8 cellular contexts compared by ENCODE assay signal in the genomic region with DNA sequence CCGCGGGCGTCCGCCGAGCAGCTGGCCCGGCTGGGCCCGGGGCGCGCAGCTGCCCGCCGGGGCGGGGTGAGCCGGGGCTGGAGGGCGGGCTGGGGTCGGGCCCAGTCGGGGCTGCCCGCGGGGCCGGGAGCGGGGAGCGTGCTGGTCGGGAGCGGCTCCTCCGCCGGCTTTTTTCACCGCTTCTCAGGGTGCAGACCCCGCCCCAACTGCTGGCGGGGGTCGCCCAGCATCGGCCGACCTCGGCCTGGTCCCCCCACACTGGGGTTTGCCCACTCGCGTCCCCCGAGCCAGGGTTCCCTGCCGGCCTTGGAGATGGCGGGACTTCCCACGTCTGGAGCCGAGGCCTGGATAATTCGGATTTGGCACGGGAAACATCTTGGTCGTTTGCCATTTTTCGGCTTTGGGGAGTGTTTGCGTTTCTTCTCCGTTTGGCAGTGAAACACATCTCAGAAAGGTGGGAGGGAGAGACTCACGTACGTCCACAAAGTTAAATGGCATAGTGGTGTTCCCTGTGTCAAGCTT. TPM values are rescaled to one million over a fixed set of nuclear protein-coding genes. Genes with fewer than 3 reads are reported as not detected.
DNase-seq lines count a peak whose midpoint lies in the region; ATAC-seq, FAIRE-seq and TF ChIP-seq lines count a peak whose summit lies in the region.

No MANE protein-coding gene starts in this region.

- peak; percentile 12 for DNase-seq in stimulated activated CD4-positive, alpha-beta T cell treated with anti-CD3 and anti-CD28 coated beads, Interleukin-12 subunit alpha, Interleukin-12 subunit beta, amount 100 ng/mL, for 4 hours
- no peak for DNase-seq in stimulated activated CD4-positive, alpha-beta T cell treated with anti-CD3 and anti-CD28 coated beads, Interleukin-4, amount 100 ng/mL, for 4 hours
- DNase-seq in GM12878 (ENCODE audit: low read depth, low spot score) (no peak), GDM1 (lab: John Stamatoyannopoulos, UW) (no peak)

- no peak for TF ChIP-seq POLR2A in GM12878 (IDR thresholded peaks at IDR 0.05; ENCODE audit: low read depth, low read length)

- SMC1A ChIA-PET in GM12878 (lab: Charles Lee; ENCODE audit: uncharacterized antibody, unreplicated experiment) = interaction anchor here (0.6 to 1.2 kb wide), 3 partner anchors 27 to 74 kb away, joined by 3 to 5 read pairs (median 3); a partner anchor contains a TSS

- POLR2A ChIA-PET in GM12878 (lab: Charles Lee) = interaction anchor here (0.6 kb wide), 2 partner anchors 10 to 74 kb away, joined by 3 read pairs; a partner anchor contains a TSS

- H3K4me2 ChIP-seq in OCI-LY1 (ENCODE audit: low read length) (peak overlapping the region; percentile 86), GM12878 (ENCODE audit: control insufficient read depth, insufficient read depth) (no peak overlapping the region; the same call in 1 of the 2 replicates), skeletal muscle satellite cell (ENCODE audit: low read length) (peak overlapping the region; percentile 96)

- no TSS peak for BruUV-seq in GM12878 (replicated peaks; lab: Mats Ljungman, UMichigan)

- H3K27me3 ChIP-seq in OCI-LY1 (ENCODE audit: insufficient read depth, low read length) (no peaks in the 10 kb centered on the region), GM12878 (replicated peaks in 1 of 2; ENCODE audit: control insufficient read depth in 2 of 2, insufficient read depth in 2 of 2, low read length in 1 of 2) (no peaks in the 10 kb centered on the region), skeletal muscle satellite cell (ENCODE audit: control insufficient read depth, insufficient read depth, low read length) (no peaks in the 10 kb centered on the region)

- ATAC-seq in HG02981 (IDR thresholded peaks at IDR 0.05; ENCODE audit: unreplicated experiment) (peak; percentile 4), GM12878 (peak; percentile 46)

- peak; percentile 61 for FAIRE-seq in GM12878 (lab: Jason Lieb, UNC)

- TF ChIP-seq RAD21 in GM12878 (IDR thresholded peaks at IDR 0.05; ENCODE audit: insufficient read depth, low read depth, low read length) = no peak

- H3K4me1 ChIP-seq in OCI-LY1 (ENCODE audit: insufficient read depth, low read length, severe bottlenecking) (peaks cover 23% of the 10 kb centered on the region), GM12878 (ENCODE audit: control insufficient read depth, insufficient read depth, low read length) (peaks cover 11% of the 10 kb centered on the region), skeletal muscle satellite cell (ENCODE audit: control insufficient read depth, insufficient read depth, low read length) (peaks cover 15% of the 10 kb centered on the region)

- CTCF ChIA-PET in GM12878 (lab: Yijun Ruan, JAX) = interaction anchor here (0.6 to 1.2 kb wide), 2 partner anchors 25 to 290 kb away, joined by 3 to 4 read pairs; no protein-coding TSS in a partner anchor

- peak overlapping the region; percentile 96 for H3K9ac ChIP-seq in OCI-LY1 (ENCODE audit: low read length)
- peak overlapping the region; percentile 86 for H3K9ac ChIP-seq in GM12878 (ENCODE audit: control insufficient read depth, insufficient read depth, low read length)
- H3K9ac ChIP-seq in skeletal muscle satellite cell (ENCODE audit: low read depth, low read length) = peak overlapping the region; percentile 95

- TF ChIP-seq CTCF in OCI-LY1 (IDR thresholded peaks at IDR 0.05; ENCODE audit: low read length) (no peak), GM12878 (IDR thresholded peaks at IDR 0.05 in 2 of 3, conservative IDR thresholded peaks at IDR 0.05 in 1 of 3; ENCODE audit: control insufficient read depth in 2 of 3, extremely low read depth in 1 of 3, insufficient read depth in 1 of 3, low read depth in 3 of 3, low read length in 3 of 3) (no peak)

- peaks cover 50% of the 10 kb centered on the region for H3K79me2 ChIP-seq in OCI-LY1 (ENCODE audit: insufficient read depth, low read length)
- H3K79me2 ChIP-seq in GM12878 (ENCODE audit: control insufficient read depth, insufficient read depth, low read length) = peaks cover 51% of the 10 kb centered on the region

- H4K20me1 ChIP-seq in OCI-LY1 (ENCODE audit: insufficient read depth, low read length) (no peaks in the 10 kb centered on the region), GM12878 (ENCODE audit: control insufficient read depth, insufficient read depth) (no peaks in the 10 kb centered on the region)

- H3K36me3 ChIP-seq in OCI-LY1 (ENCODE audit: insufficient read depth, low read length) (peaks cover 25% of the 10 kb centered on the region), GM12878 (ENCODE audit: control insufficient read depth in 2 of 2, insufficient read depth in 2 of 2, low read length in 1 of 2) (peaks cover 0 to 8% of the 10 kb centered on the region in 2 experiments; a peak in 1 of 4 replicates), skeletal muscle satellite cell (ENCODE audit: insufficient read depth, low read length) (peaks cover 3% of the 10 kb centered on the region)

- H3K9me2 ChIP-seq in OCI-LY1 (ENCODE audit: low read depth, low read length) = no peaks in the 10 kb centered on the region

- RAD21 ChIA-PET in GM12878 (lab: Charles Lee; ENCODE audit: unreplicated experiment) = interaction anchor here (0.7 to 1.7 kb wide), 3 partner anchors 75 to 87 kb away, joined by 3 to 5 read pairs (median 4); a partner anchor contains a TSS

- TF ChIP-seq EP300 in GM12878 (IDR thresholded peaks at IDR 0.05; ENCODE audit: borderline replicate concordance in 1 of 2, control insufficient read depth in 1 of 2, low read depth in 2 of 2, low read length in 2 of 2) = no peak

- H2AFZ ChIP-seq in OCI-LY1 (ENCODE audit: low read length) (no peak overlapping the region), GM12878 (ENCODE audit: control insufficient read depth, low read depth, low read length) (no peak overlapping the region)

- WGBS in GM12878 (ENCODE audit: insufficient coverage, insufficient replicate concordance, low lambda C conversion rate, missing lambda C conversion rate) = under 1% methylated on average over 21 of the region's 47 CpGs

- H3K4me3 ChIP-seq in OCI-LY1 (ENCODE audit: low read depth, low read length, poor library complexity, severe bottlenecking) (peak overlapping the region; percentile 97), GM12878 (peak overlapping the region; percentile 84), iPS-18c (ENCODE audit: insufficient read depth, low read depth, low read length) (peak overlapping the region; percentile 80), skeletal muscle satellite cell (ENCODE audit: low read length) (peak overlapping the region; percentile 88)

- H3K9me3 ChIP-seq in OCI-LY1 (ENCODE audit: low read length) (no peaks in the 10 kb centered on the region), GM12878 (replicated peaks; ENCODE audit: control insufficient read depth, insufficient read depth, low read length) (no peaks in the 10 kb centered on the region), iPS-18c (ENCODE audit: control insufficient read depth, insufficient read depth, low read length) (no peaks in the 10 kb centered on the region), skeletal muscle satellite cell (replicated peaks; ENCODE audit: low read length) (no peaks in the 10 kb centered on the region)

- in situ Hi-C loops in GM12878 (cut with MboI) = no loop called here

- H3F3A ChIP-seq in OCI-LY1 (ENCODE audit: insufficient read depth, low read length) = no peaks in the 10 kb centered on the region

- intact Hi-C loops in GM12878 (cut with micrococcal nuclease; ENCODE audit: unreplicated experiment) = loop anchor here (2.0 to 10.0 kb wide), 4 partner anchors 45 to 177 kb away; a partner anchor contains a TSS

- H3K27ac ChIP-seq in OCI-LY1 (ENCODE audit: low read depth, low read length, poor library complexity, severe bottlenecking) = peak overlapping the region; percentile 84
- peak overlapping the region; percentile 80 for H3K27ac ChIP-seq in GM12878 (ENCODE audit: control insufficient read depth, insufficient read depth)

TF ChIP-seq in GM12878, 131 proteins besides CTCF, POLR2A, EP300 and RAD21 (continues in another document):
- TF ChIP-seq BCL11A (IDR thresholded peaks at IDR 0.05; ENCODE audit: low read depth, low read length) = 0 out of 2 replicates have a peak, but pooled peaks have one; percentile 6
- TF ChIP-seq, protein P1, sequence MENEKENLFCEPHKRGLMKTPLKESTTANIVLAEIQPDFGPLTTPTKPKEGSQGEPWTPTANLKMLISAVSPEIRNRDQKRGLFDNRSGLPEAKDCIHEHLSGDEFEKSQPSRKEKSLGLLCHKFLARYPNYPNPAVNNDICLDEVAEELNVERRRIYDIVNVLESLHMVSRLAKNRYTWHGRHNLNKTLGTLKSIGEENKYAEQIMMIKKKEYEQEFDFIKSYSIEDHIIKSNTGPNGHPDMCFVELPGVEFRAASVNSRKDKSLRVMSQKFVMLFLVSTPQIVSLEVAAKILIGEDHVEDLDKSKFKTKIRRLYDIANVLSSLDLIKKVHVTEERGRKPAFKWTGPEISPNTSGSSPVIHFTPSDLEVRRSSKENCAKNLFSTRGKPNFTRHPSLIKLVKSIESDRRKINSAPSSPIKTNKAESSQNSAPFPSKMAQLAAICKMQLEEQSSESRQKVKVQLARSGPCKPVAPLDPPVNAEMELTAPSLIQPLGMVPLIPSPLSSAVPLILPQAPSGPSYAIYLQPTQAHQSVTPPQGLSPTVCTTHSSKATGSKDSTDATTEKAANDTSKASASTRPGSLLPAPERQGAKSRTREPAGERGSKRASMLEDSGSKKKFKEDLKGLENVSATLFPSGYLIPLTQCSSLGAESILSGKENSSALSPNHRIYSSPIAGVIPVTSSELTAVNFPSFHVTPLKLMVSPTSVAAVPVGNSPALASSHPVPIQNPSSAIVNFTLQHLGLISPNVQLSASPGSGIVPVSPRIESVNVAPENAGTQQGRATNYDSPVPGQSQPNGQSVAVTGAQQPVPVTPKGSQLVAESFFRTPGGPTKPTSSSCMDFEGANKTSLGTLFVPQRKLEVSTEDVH (IDR thresholded peaks at IDR 0.05; ENCODE audit: low read depth, partially characterized antibody) = no peak

RNA-seq across cellular contexts. Expression of a gene that starts 0.4 kb away (rescaled TPM):
- total RNA-seq in GM12878 (2013; cell fraction: nucleolus; rRNA removed) = 110 and 138 TPM in 2 replicates
- total RNA-seq in GM12878 (2014; rRNA removed) = 60.8 and 63.7 TPM in 2 replicates
- 43.5 and 45.3 TPM in 2 replicates for total RNA-seq in GM12878 (2014; rRNA removed; fragmentation: Illumina TruSeq; extraction: Trizol)
- total RNA-seq in GM12878 (2021) = 70.0 and 74.3 TPM in 2 replicates
- polyA plus RNA-seq in GM12878 (2011; ENCODE audit: low read depth) = 23.8 TPM
- 49.8 and 93.5 TPM in 2 replicates for polyA plus RNA-seq in GM12878 (2011; rRNA removed)
- 136 and 180 TPM in 2 replicates for polyA plus RNA-seq in GM12878 (2011; cell fraction: cytosol; rRNA removed)
- polyA plus RNA-seq in GM12878 (2011; cell fraction: nucleus; rRNA removed) = 97.3 and 107 TPM in 2 replicates
- 39.5 and 41.8 TPM in 2 replicates for polyA plus RNA-seq in GM12878 (2012)
- 39.0 and 81.5 TPM in 2 replicates for polyA plus RNA-seq in GM12878 (2014; fragmentation: Illumina TruSeq; extraction: Trizol)
- polyA plus RNA-seq in GM12878 (2014; fragmentation: Nextera tagmentation; extraction: Ambion mirVana) = 10 to 100 TPM in 1 of 2 experiments, 1 to 10 TPM in 1; 6.3 to 10.5 TPM
- 58.4 and 69.0 TPM in 2 replicates for polyA plus RNA-seq in GM12878 (2014; rRNA removed)
- 10 to 100 TPM; 17.4 to 84.9 TPM for polyA plus RNA-seq in GM12878 (2016; fragmentation: Nextera tagmentation; extraction: Ambion mirVana)
- polyA minus RNA-seq in GM12878 (2011; rRNA and poly(A)+ RNA removed) = 157 TPM in 2 replicates
- 40.6 and 52.5 TPM in 2 replicates for polyA minus RNA-seq in GM12878 (2011; cell fraction: cytosol; rRNA and poly(A)+ RNA removed)
- 20.9 and 30.4 TPM in 2 replicates for polyA minus RNA-seq in GM12878 (2011; cell fraction: nucleus; rRNA and poly(A)+ RNA removed)
- 76.6 and 101 TPM in 2 replicates for total RNA-seq in skeletal muscle satellite cell (2012; rRNA removed)
